8 cellular contexts compared by ENCODE assay signal in the genomic region with DNA sequence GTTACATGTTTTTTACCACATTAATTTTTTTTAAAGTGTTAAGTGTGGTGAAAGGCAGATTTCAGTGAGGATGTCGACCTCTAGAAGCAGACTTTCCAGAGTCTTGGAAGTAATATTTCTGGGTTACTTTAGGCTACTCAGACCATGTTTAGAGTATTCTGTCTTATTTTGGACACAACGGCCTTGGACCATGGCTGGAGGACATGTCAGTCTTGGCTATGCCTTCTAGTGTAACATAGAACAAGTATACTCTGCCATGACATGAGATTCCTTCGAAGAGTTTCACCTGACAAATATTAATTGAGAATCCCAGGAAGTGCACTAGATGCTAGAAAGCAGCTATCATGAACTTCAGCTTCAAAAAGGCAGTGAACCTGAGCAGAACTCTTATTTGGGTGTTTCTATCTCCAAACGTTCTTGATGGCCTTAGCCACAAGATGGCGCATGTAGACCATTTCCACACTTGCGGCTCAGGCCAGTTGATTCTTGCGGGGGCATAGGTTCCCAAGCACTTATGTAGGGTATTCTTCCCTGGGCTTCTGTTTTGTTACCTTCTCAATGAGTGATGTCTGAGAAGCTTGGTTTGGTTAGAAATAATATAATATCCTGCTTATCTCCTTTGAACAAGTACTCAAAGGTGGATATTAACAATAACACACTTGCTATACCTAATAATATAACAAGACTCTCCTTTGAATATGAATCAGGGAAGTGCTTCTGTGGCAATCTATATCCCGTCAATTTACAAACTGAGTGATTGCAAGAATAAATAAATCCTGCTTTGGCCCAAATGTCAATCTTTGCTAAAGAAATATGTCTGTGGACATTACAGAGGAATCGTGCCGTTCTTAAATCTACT.
A peak's percentile ranks its signal among the peaks of the same experiment; 100 is the strongest.
DNase-seq lines count a peak whose midpoint lies in the region; ATAC-seq, FAIRE-seq and TF ChIP-seq lines count a peak whose summit lies in the region.

No MANE protein-coding gene starts in this region.

- H3K27ac ChIP-seq in CD4-positive, alpha-beta T cell (ENCODE audit: low read depth, low read length), result no peak overlapping the region
- H3K27ac ChIP-seq in endothelial cell of umbilical vein (ENCODE audit: insufficient read depth, low read depth, low read length), result no peak overlapping the region

- intact Hi-C loops in CD4-positive, alpha-beta T cell (cut with DNase I, micrococcal nuclease), result loop anchor here (1.0 to 10.0 kb wide), 5 partner anchors 138 to 708 kb away; a partner anchor contains a TSS
- intact Hi-C loops in activated CD8-positive, alpha-beta T cell treated with anti-CD3 and anti-CD28 coated beads for 36 hours (cut with micrococcal nuclease), result loop anchor here (2.0 to 10.0 kb wide), 3 partner anchors 138 to 1478 kb away; a partner anchor contains a TSS
- intact Hi-C loops in endothelial cell of umbilical vein (cut with micrococcal nuclease), result loop anchor here (1.0 to 5.0 kb wide), 6 partner anchors 138 to 1442 kb away; a partner anchor contains a TSS

- peak; percentile 93 for FAIRE-seq in endothelial cell of umbilical vein (lab: Jason Lieb, UNC)

- no peaks in the 10 kb centered on the region for H3K4me1 Mint-ChIP-seq in CD4-positive, alpha-beta T cell (ENCODE audit: low read depth)
- no peaks in the 10 kb centered on the region for H3K4me1 Mint-ChIP-seq in activated CD8-positive, alpha-beta T cell treated with anti-CD3 and anti-CD28 coated beads for 36 hours (ENCODE audit: low read depth)
- no peaks in the 10 kb centered on the region for H3K4me1 Mint-ChIP-seq in naive B cell
- H3K4me1 Mint-ChIP-seq in stimulated activated naive B cell treated with anti-CD40 and anti-IgM and Interleukin-4, amounts not matched to agents 10 μg/mL and 1 μg/mL and 100 μg/mL, for 72 hours, result peaks cover under 1 to 8% of the 10 kb centered on the region in 2 donors

- no peaks in the 10 kb centered on the region for H3K36me3 Mint-ChIP-seq in CD4-positive, alpha-beta T cell (ENCODE audit: low read depth)
- no peaks in the 10 kb centered on the region for H3K36me3 Mint-ChIP-seq in activated CD8-positive, alpha-beta T cell treated with anti-CD3 and anti-CD28 coated beads for 36 hours (ENCODE audit: low read depth)
- H3K36me3 Mint-ChIP-seq in naive B cell, result no peaks in the 10 kb centered on the region
- no peaks in the 10 kb centered on the region for H3K36me3 Mint-ChIP-seq in stimulated activated naive B cell treated with anti-CD40 and anti-IgM and Interleukin-4, amounts not matched to agents 10 μg/mL and 1 μg/mL and 100 μg/mL, for 72 hours

- no peaks in the 10 kb centered on the region for H3K27me3 ChIP-seq in CD4-positive, alpha-beta T cell (ENCODE audit: control insufficient read depth, insufficient read depth, low read length)
- H3K27me3 ChIP-seq in endothelial cell of umbilical vein (ENCODE audit: control insufficient read depth in 2 of 2, insufficient read depth in 2 of 2, low read length in 2 of 2), result peaks cover 4% of the 10 kb centered on the region in 2 experiments

- POLR2A ChIA-PET in CD4-positive, alpha-beta T cell (lab: Charles Lee), result no interaction called here
- POLR2A ChIA-PET in activated CD8-positive, alpha-beta T cell treated with anti-CD3 and anti-CD28 coated beads for 36 hours (lab: Charles Lee), result no interaction called here
- POLR2A ChIA-PET in endothelial cell of umbilical vein (lab: Charles Lee), result no interaction called here

- H3K4me2 ChIP-seq in endothelial cell of umbilical vein (ENCODE audit: insufficient read depth, low read length), result no peak overlapping the region

- TF ChIP-seq POLR2A in endothelial cell of umbilical vein (IDR thresholded peaks at IDR 0.05; ENCODE audit: low read depth, low read length), result no peak

- ATAC-seq in CD4-positive, alpha-beta T cell (ENCODE audit: poor library complexity), result no peak
- ATAC-seq in GM19043 (IDR thresholded peaks at IDR 0.05; ENCODE audit: low read depth, unreplicated experiment) (peak; percentile 84), HG03378 (IDR thresholded peaks at IDR 0.05; ENCODE audit: unreplicated experiment) (peak; percentile 90), naive B cell (ENCODE audit: low read depth in 2 of 2) (peak; percentile 67 to 71)
- peak; percentile 72 for ATAC-seq in activated CD8-positive, alpha-beta T cell treated with anti-CD3 and anti-CD28 coated beads for 36 hours
- ATAC-seq in stimulated activated naive B cell treated with anti-CD40 and anti-IgM and Interleukin-4, amounts not matched to agents 10 μg/mL and 1 μg/mL and 100 μg/mL, for 72 hours (replicated peaks), result peak; percentile 88 to 91

- H3K9ac ChIP-seq in endothelial cell of umbilical vein (replicated peaks; ENCODE audit: extremely low read depth, insufficient read depth, low read length), result no peak overlapping the region

- peak; percentile 71 for TF ChIP-seq CTCF in CD4-positive, alpha-beta T cell (IDR thresholded peaks at IDR 0.05)
- TF ChIP-seq CTCF in activated CD8-positive, alpha-beta T cell treated with anti-CD3 and anti-CD28 coated beads for 36 hours (IDR thresholded peaks at IDR 0.05), result peak; percentile 68
- TF ChIP-seq CTCF in endothelial cell of umbilical vein (IDR thresholded peaks at IDR 0.05; ENCODE audit: extremely low read depth in 1 of 2, insufficient read depth in 1 of 2, low read depth in 1 of 2, low read length in 2 of 2), result peak; percentile 75 to 76

- H3K27ac Mint-ChIP-seq in CD4-positive, alpha-beta T cell, result no peak overlapping the region
- no peak overlapping the region for H3K27ac Mint-ChIP-seq in activated CD8-positive, alpha-beta T cell treated with anti-CD3 and anti-CD28 coated beads for 36 hours
- no peak overlapping the region for H3K27ac Mint-ChIP-seq in naive B cell
- no peak overlapping the region for H3K27ac Mint-ChIP-seq in stimulated activated naive B cell treated with anti-CD40 and anti-IgM and Interleukin-4, amounts not matched to agents 10 μg/mL and 1 μg/mL and 100 μg/mL, for 72 hours

- H3K9me3 ChIP-seq in CD4-positive, alpha-beta T cell (ENCODE audit: control insufficient read depth, low read length), result no peaks in the 10 kb centered on the region
- no peaks in the 10 kb centered on the region for H3K9me3 ChIP-seq in endothelial cell of umbilical vein (replicated peaks; ENCODE audit: control insufficient read depth, insufficient read depth, low read length)

- no TSS peak for BruUV-seq in endothelial cell of umbilical vein (replicated peaks; lab: Mats Ljungman, UMichigan)

- H3K9me3 Mint-ChIP-seq in CD4-positive, alpha-beta T cell, result no peaks in the 10 kb centered on the region
- no peaks in the 10 kb centered on the region for H3K9me3 Mint-ChIP-seq in activated CD8-positive, alpha-beta T cell treated with anti-CD3 and anti-CD28 coated beads for 36 hours
- H3K9me3 Mint-ChIP-seq in naive B cell, result no peaks in the 10 kb centered on the region
- H3K9me3 Mint-ChIP-seq in stimulated activated naive B cell treated with anti-CD40 and anti-IgM and Interleukin-4, amounts not matched to agents 10 μg/mL and 1 μg/mL and 100 μg/mL, for 72 hours, result no peaks in the 10 kb centered on the region

- H2AFZ ChIP-seq in endothelial cell of umbilical vein (ENCODE audit: low read depth, low read length), result no peak overlapping the region

- no peaks in the 10 kb centered on the region for H3K9me1 ChIP-seq in endothelial cell of umbilical vein (replicated peaks; ENCODE audit: control insufficient read depth, extremely low read depth, insufficient read depth, low read length)

- H3K79me2 ChIP-seq in endothelial cell of umbilical vein (ENCODE audit: control insufficient read depth, insufficient read depth, low read length), result no peaks in the 10 kb centered on the region

- H3K4me3 ChIP-seq in endothelial cell of umbilical vein (replicated peaks in 1 of 3; ENCODE audit: insufficient read depth in 1 of 3, low read depth in 1 of 3, low read length in 3 of 3), result no peak overlapping the region

- H3K27me3 Mint-ChIP-seq in CD4-positive, alpha-beta T cell, result no peaks in the 10 kb centered on the region
- peaks cover 2% of the 10 kb centered on the region for H3K27me3 Mint-ChIP-seq in activated CD8-positive, alpha-beta T cell treated with anti-CD3 and anti-CD28 coated beads for 36 hours
- no peaks in the 10 kb centered on the region for H3K27me3 Mint-ChIP-seq in naive B cell
- no peaks in the 10 kb centered on the region for H3K27me3 Mint-ChIP-seq in stimulated activated naive B cell treated with anti-CD40 and anti-IgM and Interleukin-4, amounts not matched to agents 10 μg/mL and 1 μg/mL and 100 μg/mL, for 72 hours

- no peak overlapping the region for H3K4me3 Mint-ChIP-seq in CD4-positive, alpha-beta T cell
- H3K4me3 Mint-ChIP-seq in activated CD8-positive, alpha-beta T cell treated with anti-CD3 and anti-CD28 coated beads for 36 hours, result no peak overlapping the region
- no peak overlapping the region for H3K4me3 Mint-ChIP-seq in naive B cell
- no peak overlapping the region for H3K4me3 Mint-ChIP-seq in stimulated activated naive B cell treated with anti-CD40 and anti-IgM and Interleukin-4, amounts not matched to agents 10 μg/mL and 1 μg/mL and 100 μg/mL, for 72 hours

- peak; percentile 12 to 46 (median 28) for DNase-seq in CD4-positive, alpha-beta T cell
- DNase-seq in NCI-H526 treated with DMSO at 0.1 percent for 48 hours (lab: John Stamatoyannopoulos, UW) (peak; percentile 39), endothelial cell of umbilical vein (ENCODE audit: low read depth, low spot score) (peak; percentile 75), naive B cell (peak; percentile 58)
- peak; percentile 77 for DNase-seq in activated CD8-positive, alpha-beta T cell treated with anti-CD3 and anti-CD28 coated beads for 36 hours
- DNase-seq in stimulated activated naive B cell treated with anti-CD40 and anti-IgM and Interleukin-4, amounts not matched to agents 10 μg/mL and 1 μg/mL and 100 μg/mL, for 72 hours, result peak; percentile 55

- CTCF ChIA-PET in CD4-positive, alpha-beta T cell (lab: Charles Lee), result no interaction called here
- CTCF ChIA-PET in activated CD8-positive, alpha-beta T cell treated with anti-CD3 and anti-CD28 coated beads for 36 hours (lab: Charles Lee), result interaction anchor here (0.6 to 2.2 kb wide), 20 partner anchors 9 to 671 kb away, joined by 3 to 18 read pairs (median 4); no protein-coding TSS in a partner anchor
- CTCF ChIA-PET in endothelial cell of umbilical vein (lab: Charles Lee), result interaction anchor here (0.6 to 2.1 kb wide), 25 partner anchors 8 to 1486 kb away, joined by 3 to 9 read pairs (median 4); a partner anchor contains a TSS

- no peaks in the 10 kb centered on the region for H3K36me3 ChIP-seq in endothelial cell of umbilical vein (ENCODE audit: control insufficient read depth in 2 of 2, extremely low read depth in 1 of 2, insufficient read depth in 2 of 2, low read length in 2 of 2)

- peaks cover 3% of the 10 kb centered on the region for H3K4me1 ChIP-seq in endothelial cell of umbilical vein (ENCODE audit: control insufficient read depth, extremely low read depth, insufficient read depth, low read length)

- dilution Hi-C loops in endothelial cell of umbilical vein (cut with MboI; ENCODE audit: extremely low pct_ligation_motif_present, low sequenced_read_pairs), result no loop called here

- no peaks in the 10 kb centered on the region for H4K20me1 ChIP-seq in endothelial cell of umbilical vein (replicated peaks; ENCODE audit: control insufficient read depth, extremely low read depth, insufficient read depth, low read length)

TF ChIP-seq in endothelial cell of umbilical vein, 7 proteins besides CTCF, POLR2A, EP300 and RAD21 (continues in another document):
- no peak for TF ChIP-seq FOS (IDR thresholded peaks at IDR 0.05; ENCODE audit: borderline replicate concordance, insufficient read depth, low read length)
